ENCODE assay signal across 8 cellular contexts in the genomic region with DNA sequence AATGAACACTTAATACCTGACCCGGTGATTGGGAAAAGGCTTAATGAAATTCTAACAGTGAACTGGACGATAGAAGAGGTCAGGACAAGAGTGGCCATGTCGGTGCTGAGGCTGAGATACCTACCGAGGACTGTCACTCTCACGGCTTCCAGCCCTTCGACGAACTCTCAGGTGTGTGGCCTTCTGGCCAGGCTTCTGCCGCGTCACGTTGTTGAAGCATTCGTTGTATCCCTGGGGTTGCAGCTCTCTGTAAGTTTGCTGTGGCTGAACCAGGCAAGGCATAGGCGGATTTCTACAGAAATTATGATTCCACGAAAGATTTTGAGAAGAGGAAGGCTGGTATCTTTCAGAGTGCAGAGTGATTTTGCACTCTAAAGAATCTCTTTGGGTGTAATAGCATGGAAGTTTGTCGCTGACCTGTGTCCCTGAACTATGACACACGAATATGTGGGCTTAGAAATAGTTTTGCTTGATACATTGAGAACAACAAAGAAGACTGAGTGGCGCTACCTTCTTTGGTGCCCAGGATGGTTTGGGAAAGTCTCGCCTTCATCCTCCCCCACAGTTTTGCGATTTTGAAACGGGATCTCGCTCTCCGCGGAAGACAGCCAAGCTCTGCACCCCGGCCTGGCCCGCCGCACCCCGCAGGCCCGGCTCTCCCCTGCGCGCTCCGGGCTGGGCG. TPM values are rescaled to one million over a fixed set of nuclear protein-coding genes. Genes with fewer than 3 reads are reported as not detected.
DNase-seq lines count a peak whose midpoint lies in the region; ATAC-seq and TF ChIP-seq lines count a peak whose summit lies in the region.

No MANE protein-coding gene starts in this region.

- no peaks in the 10 kb centered on the region for H3K36me3 ChIP-seq in OCI-LY7 (ENCODE audit: insufficient read depth, low read length)

- no peak for DNase-seq in activated CD4-positive, alpha-beta T cell treated with anti-CD3 and anti-CD28 coated beads, Interleukin-2, amount 10 ng/mL, durations not matched to agents 7 days and 5 days
- no peak for DNase-seq in activated CD4-positive, alpha-beta T cell treated with anti-CD3 and anti-CD28 coated beads, Interleukin-2, amount 50 U/mL, for 4 hours
- no peak for DNase-seq in activated T-helper 2 cell treated with anti-CD3 and anti-CD28 coated beads, Interferon-gamma antibody, Interleukin-2, Interleukin-4, amounts not matched to agents 10 μg/mL and 5 μg/mL and 100 μg/mL, durations not matched to agents 14 hours and 24 hours and 36 hours (ENCODE audit: low spot score)
- DNase-seq in iPS-NIHi11 (ENCODE audit: low spot score) (peak; percentile 12), NCI-H2171 (lab: John Stamatoyannopoulos, UW) (no peak), OCI-LY7 (ENCODE audit: low spot score) (no peak)

- peak overlapping the region; percentile 71 for H3K27ac ChIP-seq in temporal lobe (ENCODE audit: low read depth, low read length)
- no peak overlapping the region for H3K27ac ChIP-seq in OCI-LY7 (ENCODE audit: low read depth, low read length, poor library complexity, severe bottlenecking)

- intact Hi-C loops in activated T-helper 2 cell treated with anti-CD3 and anti-CD28 coated beads, Interferon-gamma antibody, Interleukin-2, Interleukin-4, amounts not matched to agents 10 μg/mL and 5 μg/mL and 100 μg/mL, durations not matched to agents 14 hours and 24 hours and 36 hours (cut with micrococcal nuclease): no loop called here
- intact Hi-C loops in OCI-LY7 (cut with micrococcal nuclease; ENCODE audit: unreplicated experiment): no loop called here

- H3K4me1 ChIP-seq in OCI-LY7 (ENCODE audit: insufficient read depth, low read length, poor library complexity, severe bottlenecking): no peaks in the 10 kb centered on the region

- CTCF ChIA-PET in activated CD4-positive, alpha-beta T cell treated with anti-CD3 and anti-CD28 coated beads, Interleukin-2, amount 10 ng/mL, durations not matched to agents 7 days and 5 days (lab: Charles Lee): no interaction called here
- CTCF ChIA-PET in OCI-LY7 (lab: Charles Lee; ENCODE audit: unreplicated experiment): no interaction called here

- H3K4me3 ChIP-seq in OCI-LY7 (ENCODE audit: low read depth, low read length, poor library complexity, severe bottlenecking): no peak overlapping the region

- no peaks in the 10 kb centered on the region for H3K9me3 ChIP-seq in OCI-LY7 (ENCODE audit: low read length)

- POLR2A ChIA-PET in activated CD4-positive, alpha-beta T cell treated with anti-CD3 and anti-CD28 coated beads, Interleukin-2, amount 10 ng/mL, durations not matched to agents 7 days and 5 days (lab: Charles Lee): no interaction called here
- POLR2A ChIA-PET in OCI-LY7 (lab: Charles Lee): no interaction called here

- no peak overlapping the region for H3K27ac Mint-ChIP-seq in activated CD4-positive, alpha-beta T cell treated with anti-CD3 and anti-CD28 coated beads, Interleukin-2, amount 10 ng/mL, durations not matched to agents 7 days and 5 days
- peak overlapping the region; percentile 36 for H3K27ac Mint-ChIP-seq in activated T-helper 2 cell treated with anti-CD3 and anti-CD28 coated beads, Interferon-gamma antibody, Interleukin-2, Interleukin-4, amounts not matched to agents 10 μg/mL and 5 μg/mL and 100 μg/mL, durations not matched to agents 14 hours and 24 hours and 36 hours

- peaks cover 14% of the 10 kb centered on the region for H3K4me1 Mint-ChIP-seq in activated CD4-positive, alpha-beta T cell treated with anti-CD3 and anti-CD28 coated beads, Interleukin-2, amount 10 ng/mL, durations not matched to agents 7 days and 5 days
- peaks cover 14% of the 10 kb centered on the region for H3K4me1 Mint-ChIP-seq in activated T-helper 2 cell treated with anti-CD3 and anti-CD28 coated beads, Interferon-gamma antibody, Interleukin-2, Interleukin-4, amounts not matched to agents 10 μg/mL and 5 μg/mL and 100 μg/mL, durations not matched to agents 14 hours and 24 hours and 36 hours (ENCODE audit: low read depth)

- ATAC-seq in GM18907 (IDR thresholded peaks at IDR 0.05; ENCODE audit: unreplicated experiment): no peak

- peak overlapping the region; percentile 47 for H3K4me3 Mint-ChIP-seq in activated CD4-positive, alpha-beta T cell treated with anti-CD3 and anti-CD28 coated beads, Interleukin-2, amount 10 ng/mL, durations not matched to agents 7 days and 5 days
- H3K4me3 Mint-ChIP-seq in activated T-helper 2 cell treated with anti-CD3 and anti-CD28 coated beads, Interferon-gamma antibody, Interleukin-2, Interleukin-4, amounts not matched to agents 10 μg/mL and 5 μg/mL and 100 μg/mL, durations not matched to agents 14 hours and 24 hours and 36 hours (ENCODE audit: low read depth): peak overlapping the region; percentile 78

- no peaks in the 10 kb centered on the region for H3K9me2 ChIP-seq in OCI-LY7 (ENCODE audit: insufficient read depth, low read length)

- peaks cover 2% of the 10 kb centered on the region for H3K36me3 Mint-ChIP-seq in activated CD4-positive, alpha-beta T cell treated with anti-CD3 and anti-CD28 coated beads, Interleukin-2, amount 10 ng/mL, durations not matched to agents 7 days and 5 days (ENCODE audit: low read depth)
- H3K36me3 Mint-ChIP-seq in activated T-helper 2 cell treated with anti-CD3 and anti-CD28 coated beads, Interferon-gamma antibody, Interleukin-2, Interleukin-4, amounts not matched to agents 10 μg/mL and 5 μg/mL and 100 μg/mL, durations not matched to agents 14 hours and 24 hours and 36 hours (ENCODE audit: low read depth): no peaks in the 10 kb centered on the region

- no TSS peak for BruUV-seq in OCI-LY7 (replicated peaks; lab: Mats Ljungman, UMichigan)

- TF ChIP-seq CTCF in OCI-LY7 (conservative IDR thresholded peaks at IDR 0.05; ENCODE audit: low read length): no peak

- H3K4me2 ChIP-seq in OCI-LY7 (ENCODE audit: low read length): no peak overlapping the region

- H3K27me3 Mint-ChIP-seq in activated CD4-positive, alpha-beta T cell treated with anti-CD3 and anti-CD28 coated beads, Interleukin-2, amount 10 ng/mL, durations not matched to agents 7 days and 5 days: peaks cover 18% of the 10 kb centered on the region
- H3K27me3 Mint-ChIP-seq in activated T-helper 2 cell treated with anti-CD3 and anti-CD28 coated beads, Interferon-gamma antibody, Interleukin-2, Interleukin-4, amounts not matched to agents 10 μg/mL and 5 μg/mL and 100 μg/mL, durations not matched to agents 14 hours and 24 hours and 36 hours (ENCODE audit: low read depth): peaks cover 12% of the 10 kb centered on the region

- no peaks in the 10 kb centered on the region for H3K9me3 Mint-ChIP-seq in activated CD4-positive, alpha-beta T cell treated with anti-CD3 and anti-CD28 coated beads, Interleukin-2, amount 10 ng/mL, durations not matched to agents 7 days and 5 days
- no peaks in the 10 kb centered on the region for H3K9me3 Mint-ChIP-seq in activated T-helper 2 cell treated with anti-CD3 and anti-CD28 coated beads, Interferon-gamma antibody, Interleukin-2, Interleukin-4, amounts not matched to agents 10 μg/mL and 5 μg/mL and 100 μg/mL, durations not matched to agents 14 hours and 24 hours and 36 hours

- H3K79me2 ChIP-seq in OCI-LY7 (ENCODE audit: insufficient read depth, low read depth, low read length): no peaks in the 10 kb centered on the region

- no peaks in the 10 kb centered on the region for H4K20me1 ChIP-seq in OCI-LY7 (ENCODE audit: insufficient read depth, low read length)

- no peak overlapping the region for H2AFZ ChIP-seq in OCI-LY7 (ENCODE audit: low read length)

RNA-seq across cellular contexts. Expression of gene EPHX4, which starts 0.4 kb away (rescaled TPM):
- total RNA-seq in activated CD4-positive, alpha-beta T cell treated with anti-CD3 and anti-CD28 coated beads, Interleukin-2, amount 10 ng/mL, durations not matched to agents 7 days and 5 days: not detected
- total RNA-seq in activated T-helper 2 cell treated with anti-CD3 and anti-CD28 coated beads, Interferon-gamma antibody, Interleukin-2, Interleukin-4, amounts not matched to agents 10 μg/mL and 5 μg/mL and 100 μg/mL, durations not matched to agents 14 hours and 24 hours and 36 hours: 2.3 TPM in 2 replicates
- 2.7 TPM for total RNA-seq in temporal lobe
- not detected in 2 replicates for total RNA-seq in OCI-LY7 (2014; rRNA removed; shearing (Covaris generic))
- not detected in 2 replicates for total RNA-seq in OCI-LY7 (2022)

RNA-seq across cellular contexts. Expression of gene SETSIP, which starts 45.8 kb away (rescaled TPM):
- not detected for total RNA-seq in activated CD4-positive, alpha-beta T cell treated with anti-CD3 and anti-CD28 coated beads, Interleukin-2, amount 10 ng/mL, durations not matched to agents 7 days and 5 days
- total RNA-seq in activated T-helper 2 cell treated with anti-CD3 and anti-CD28 coated beads, Interferon-gamma antibody, Interleukin-2, Interleukin-4, amounts not matched to agents 10 μg/mL and 5 μg/mL and 100 μg/mL, durations not matched to agents 14 hours and 24 hours and 36 hours: not detected in 2 replicates
- not detected for total RNA-seq in temporal lobe
- total RNA-seq in OCI-LY7 (2014; rRNA removed; shearing (Covaris generic)): 0.44 and 0.67 TPM in 2 replicates
- total RNA-seq in OCI-LY7 (2022): not detected in 2 replicates

RNA-seq across cellular contexts. Expression of gene BTBD8, which starts 50.8 kb away (rescaled TPM):
- total RNA-seq in activated CD4-positive, alpha-beta T cell treated with anti-CD3 and anti-CD28 coated beads, Interleukin-2, amount 10 ng/mL, durations not matched to agents 7 days and 5 days: 1 to 10 TPM; 1.6 to 2.7 TPM
- 1.4 and 2.4 TPM in 2 replicates for total RNA-seq in activated T-helper 2 cell treated with anti-CD3 and anti-CD28 coated beads, Interferon-gamma antibody, Interleukin-2, Interleukin-4, amounts not matched to agents 10 μg/mL and 5 μg/mL and 100 μg/mL, durations not matched to agents 14 hours and 24 hours and 36 hours
- total RNA-seq in temporal lobe: 51.9 TPM
- 0.28 TPM in 2 replicates for total RNA-seq in OCI-LY7 (2014; rRNA removed; shearing (Covaris generic))
- 3.3 and 3.4 TPM in 2 replicates for total RNA-seq in OCI-LY7 (2022)

Comparison
In these comparisons a context has a peak if more than half of its experiments do, and no peak if none do; other contexts are left out.
1. RNA of gene BTBD8, which starts 50.8 kb away (total RNA-seq): 51.9 TPM in temporal lobe (single experiment); 0.28 to 3.4 TPM in OCI-LY7, 1.6 to 2.7 TPM in activated CD4-positive, alpha-beta T cell treated with anti-CD3 and anti-CD28 coated beads, Interleukin-2, amount 10 ng/mL, durations not matched to agents 7 days and 5 days and 1.4 to 2.4 TPM in activated T-helper 2 cell treated with anti-CD3 and anti-CD28 coated beads, Interferon-gamma antibody, Interleukin-2, Interleukin-4, amounts not matched to agents 10 μg/mL and 5 μg/mL and 100 μg/mL, durations not matched to agents 14 hours and 24 hours and 36 hours; every median in the first group is over 10 times any median in the second.